In genomic region chr12:132481771-132482745, GRCh38 we compare ENCODE assay signal across 20 cellular contexts. TPM values are rescaled to one million over a fixed set of nuclear protein-coding genes. Genes with fewer than 3 reads are reported as not detected.
DNase-seq lines count a peak whose midpoint lies in the region; ATAC-seq and TF ChIP-seq lines count a peak whose summit lies in the region.
"Had no signal": no experiment of that assay in that cellular context is flagged by ENCODE, and none has a peak within 500 bp of the region (broad histone marks: within the 10 kb centered on the region; RNA-seq: fewer than 3 reads in every experiment).

No MANE protein-coding gene starts in this region.

- H3K4me3 ChIP-seq in right cardiac atrium (ENCODE audit: low read length) (no peak overlapping the region), right atrium auricular region (no peak overlapping the region)
- H3K4me3 ChIP-seq: skin epidermis, tibial nerve had no signal

- intact Hi-C loops in right cardiac atrium (cut with DNase I) = no loop called here

- no peaks in the 10 kb centered on the region for H3K9me3 ChIP-seq in right cardiac atrium (ENCODE audit: control insufficient read depth, low read length)
- H3K9me3 ChIP-seq in right atrium auricular region = no peaks in the 10 kb centered on the region
- H3K9me3 ChIP-seq: tibial nerve had no signal

- H3K4me3 Mint-ChIP-seq in glutamatergic neuron (ENCODE audit: unreplicated experiment) = no peak overlapping the region
- no peak overlapping the region for H3K4me3 Mint-ChIP-seq in stimulated activated naive B cell treated with anti-CD40 and anti-IgM and Interleukin-4, amounts not matched to agents 10 μg/mL and 1 μg/mL and 100 μg/mL, for 72 hours
- H3K4me3 Mint-ChIP-seq: activated CD4-positive, alpha-beta memory T cell treated with anti-CD3 and anti-CD28 coated beads, Interleukin-2, amount 10 ng/mL, durations not matched to agents 7 days and 5 days; HFFc6; neural crest cell had no signal

- peaks cover 4% of the 10 kb centered on the region for H3K9me3 Mint-ChIP-seq in glutamatergic neuron (ENCODE audit: unreplicated experiment)
- H3K9me3 Mint-ChIP-seq in stimulated activated naive B cell treated with anti-CD40 and anti-IgM and Interleukin-4, amounts not matched to agents 10 μg/mL and 1 μg/mL and 100 μg/mL, for 72 hours = no peaks in the 10 kb centered on the region
- H3K9me3 Mint-ChIP-seq: activated CD4-positive, alpha-beta memory T cell treated with anti-CD3 and anti-CD28 coated beads, Interleukin-2, amount 10 ng/mL, durations not matched to agents 7 days and 5 days; HFFc6; neural crest cell had no signal

- H3K36me3 ChIP-seq in right atrium auricular region = no peaks in the 10 kb centered on the region
- H3K36me3 ChIP-seq: tibial nerve had no signal

- H3K27me3 Mint-ChIP-seq in glutamatergic neuron (ENCODE audit: unreplicated experiment) = peaks cover 15% of the 10 kb centered on the region
- peaks cover 0 to 3% of the 10 kb centered on the region in 2 donors for H3K27me3 Mint-ChIP-seq in stimulated activated naive B cell treated with anti-CD40 and anti-IgM and Interleukin-4, amounts not matched to agents 10 μg/mL and 1 μg/mL and 100 μg/mL, for 72 hours

- no peak overlapping the region for H3K27ac ChIP-seq in right cardiac atrium (ENCODE audit: low read length)
- H3K27ac ChIP-seq in right atrium auricular region = no peak overlapping the region
- H3K27ac ChIP-seq: tibial nerve had no signal

- H3K27ac Mint-ChIP-seq in glutamatergic neuron (ENCODE audit: unreplicated experiment) = peak overlapping the region; percentile 59
- peak overlapping the region; percentile 44 for H3K27ac Mint-ChIP-seq in stimulated activated naive B cell treated with anti-CD40 and anti-IgM and Interleukin-4, amounts not matched to agents 10 μg/mL and 1 μg/mL and 100 μg/mL, for 72 hours
- H3K27ac Mint-ChIP-seq: HFFc6, progenitor cell of endocrine pancreas had no signal

- no peaks in the 10 kb centered on the region for H3K36me3 Mint-ChIP-seq in glutamatergic neuron (ENCODE audit: unreplicated experiment)
- no peaks in the 10 kb centered on the region for H3K36me3 Mint-ChIP-seq in stimulated activated naive B cell treated with anti-CD40 and anti-IgM and Interleukin-4, amounts not matched to agents 10 μg/mL and 1 μg/mL and 100 μg/mL, for 72 hours

- no peak for TF ChIP-seq CTCF in right atrium auricular region (IDR thresholded peaks at IDR 0.05)
- no peak for TF ChIP-seq CTCF in glutamatergic neuron (IDR thresholded peaks at IDR 0.05; ENCODE audit: partially characterized antibody, unreplicated experiment)

- 84% methylated on average over 31 of the region's 31 CpGs for WGBS in right cardiac atrium

- no peak for ATAC-seq in right cardiac atrium
- ATAC-seq in stimulated activated naive B cell treated with anti-CD40 and anti-IgM and Interleukin-4, amounts not matched to agents 10 μg/mL and 1 μg/mL and 100 μg/mL, for 72 hours (replicated peaks) = peak; percentile 66 to 80
- no peak for ATAC-seq in GM21381 (IDR thresholded peaks at IDR 0.05; ENCODE audit: unreplicated experiment)
- no peak for ATAC-seq in GM18907 (IDR thresholded peaks at IDR 0.05; ENCODE audit: unreplicated experiment)
- ATAC-seq: Panc1; stimulated activated naive CD8-positive, alpha-beta T cell treated with anti-CD3 and anti-CD28 coated beads, Interleukin-15, Interleukin-2, amounts not matched to agents 100 U/mL and 50 U/mL, for 24 hours had no signal

- no peaks in the 10 kb centered on the region for H3K27me3 ChIP-seq in right cardiac atrium (ENCODE audit: control insufficient read depth, insufficient read depth)
- no peaks in the 10 kb centered on the region for H3K27me3 ChIP-seq in right atrium auricular region

- peaks cover 13% of the 10 kb centered on the region for H3K4me1 Mint-ChIP-seq in glutamatergic neuron (ENCODE audit: low read depth, unreplicated experiment)
- H3K4me1 Mint-ChIP-seq in stimulated activated naive B cell treated with anti-CD40 and anti-IgM and Interleukin-4, amounts not matched to agents 10 μg/mL and 1 μg/mL and 100 μg/mL, for 72 hours = peaks cover 29 to 64% of the 10 kb centered on the region in 2 donors
- H3K4me1 Mint-ChIP-seq: neural crest cell had no signal

- DNase-seq in right cardiac atrium (peak; percentile 8 to 54 (median 45)), right atrium auricular region (ENCODE audit: low spot score) (no peak), MV-4-11 (lab: John Stamatoyannopoulos, UW) (peak; percentile 69), glutamatergic neuron (no peak)
- no peak for DNase-seq in stimulated activated naive B cell treated with anti-CD40 and anti-IgM and Interleukin-4, amounts not matched to agents 10 μg/mL and 1 μg/mL and 100 μg/mL, for 72 hours
- DNase-seq in activated CD4-positive, alpha-beta T cell treated with anti-CD3 and anti-CD28 coated beads for 48 hours = no peak
- DNase-seq: activated CD4-positive, alpha-beta memory T cell treated with anti-CD3 and anti-CD28 coated beads, Interleukin-2, amount 10 ng/mL, durations not matched to agents 7 days and 5 days; activated naive CD4-positive, alpha-beta T cell treated with Interleukin-2 at 50 U/mL for 16 hours; activated T-cell treated with anti-CD3 and anti-CD28 coated beads, Interleukin-2, amount 50 U/mL, for 1 hour; DND-41; HFFc6; stimulated activated CD4-positive, alpha-beta T cell treated with anti-CD3 and anti-CD28 coated beads, Interleukin-2, amount 100 ng/mL, for 24 hours; stimulated activated naive CD8-positive, alpha-beta T cell treated with anti-CD3 and anti-CD28 coated beads, Interleukin-15, Interleukin-2, amounts not matched to agents 100 U/mL and 50 U/mL, for 24 hours had no signal

- no peaks in the 10 kb centered on the region for H3K4me1 ChIP-seq in right cardiac atrium (ENCODE audit: control insufficient read depth, insufficient read depth, low read length)
- no peaks in the 10 kb centered on the region for H3K4me1 ChIP-seq in right atrium auricular region
- H3K4me1 ChIP-seq: tibial nerve had no signal

RNA-seq across cellular contexts. Expression of gene FBRSL1, which starts 7.9 kb away (rescaled TPM):
- total RNA-seq in right cardiac atrium (10 to 100 TPM; 50.4 to 65.0 (median 54.7) TPM), right atrium auricular region (10 to 100 TPM; 19.3 to 20.4 TPM), glutamatergic neuron (ENCODE audit: unreplicated experiment) (211 TPM)
- 36.4 TPM for polyA plus RNA-seq in right cardiac atrium

Comparison
In these comparisons a context has a peak if more than half of its experiments do, and no peak if none do; other contexts are left out.
1. DNase-seq: peak in right cardiac atrium (3 of 3) and MV-4-11 (single experiment); none in right atrium auricular region (single experiment), glutamatergic neuron (single experiment), stimulated activated naive B cell treated with anti-CD40 and anti-IgM and Interleukin-4, amounts not matched to agents 10 μg/mL and 1 μg/mL and 100 μg/mL, for 72 hours (single experiment) and activated CD4-positive, alpha-beta T cell treated with anti-CD3 and anti-CD28 coated beads for 48 hours (single experiment).
2. ATAC-seq: peak in stimulated activated naive B cell treated with anti-CD40 and anti-IgM and Interleukin-4, amounts not matched to agents 10 μg/mL and 1 μg/mL and 100 μg/mL, for 72 hours (2 of 2); none in right cardiac atrium (0 of 2), GM21381 (single experiment) and GM18907 (single experiment).